ENCODE assay signal across 18 cellular contexts in genomic region chr5:154866841-154867240, GRCh38. TPM values are rescaled to one million over a fixed set of nuclear protein-coding genes. Genes with fewer than 3 reads are reported as not detected.
DNase-seq lines count a peak whose midpoint lies in the region; ATAC-seq and TF ChIP-seq lines count a peak whose summit lies in the region.
"Had no signal": no experiment of that assay in that cellular context is flagged by ENCODE, and none has a peak within 500 bp of the region (broad histone marks: within the 10 kb centered on the region; RNA-seq: fewer than 3 reads in every experiment).

No MANE protein-coding gene starts in this region.

- H3K9ac ChIP-seq in PC-3 (ENCODE audit: low read length) (no peak overlapping the region), mammary epithelial cell (ENCODE audit: insufficient read depth, low read length) (no peak overlapping the region)
- H3K9ac ChIP-seq: BLaER1 had no signal

- no peaks in the 10 kb centered on the region for H3K9me3 Mint-ChIP-seq in activated T-cell treated with anti-CD3 and anti-CD28 coated beads, Interleukin-2, amount 50 U/mL, for 24 hours
- no peaks in the 10 kb centered on the region for H3K9me3 Mint-ChIP-seq in activated T-cell treated with anti-CD3 and anti-CD28 coated beads, Interleukin-2, amount 50 U/mL, for 4 hours
- no peaks in the 10 kb centered on the region for H3K9me3 Mint-ChIP-seq in chondrocyte (ENCODE audit: low read depth)
- H3K9me3 Mint-ChIP-seq: IgD-negative memory B cell had no signal

- BruUV-seq in PC-3 (replicated peaks; lab: Mats Ljungman, UMichigan) (no TSS peak), mammary epithelial cell (replicated peaks; lab: Mats Ljungman, UMichigan) (no TSS peak)

- H3K27me3 ChIP-seq in PC-3 (ENCODE audit: low read length) (no peaks in the 10 kb centered on the region), osteoblast (ENCODE audit: insufficient read depth, low read length) (no peaks in the 10 kb centered on the region), mammary epithelial cell (ENCODE audit: insufficient read depth, low read length) (no peaks in the 10 kb centered on the region)
- H3K27me3 ChIP-seq: BLaER1 had no signal

- no peak overlapping the region for H3K4me3 Mint-ChIP-seq in activated T-cell treated with anti-CD3 and anti-CD28 coated beads, Interleukin-2, amount 50 U/mL, for 24 hours
- H3K4me3 Mint-ChIP-seq in activated T-cell treated with anti-CD3 and anti-CD28 coated beads, Interleukin-2, amount 50 U/mL, for 4 hours: no peak overlapping the region
- no peak overlapping the region for H3K4me3 Mint-ChIP-seq in chondrocyte (ENCODE audit: unreplicated experiment)
- H3K4me3 Mint-ChIP-seq: IgD-negative memory B cell had no signal

- WGBS in mammary epithelial cell (ENCODE audit: low coverage, missing lambda C conversion rate): 90% methylated on average over 2 of the region's 2 CpGs

- H2AFZ ChIP-seq in PC-3 (ENCODE audit: low read length) (no peak overlapping the region), osteoblast (ENCODE audit: low read length) (no peak overlapping the region), mammary epithelial cell (ENCODE audit: low read depth, low read length) (no peak overlapping the region)
- H2AFZ ChIP-seq: PC-9 had no signal

- POLR2A ChIA-PET in PC-3 (lab: Charles Lee; ENCODE audit: unreplicated experiment): no interaction called here

- H3K36me3 ChIP-seq in PC-3 (ENCODE audit: low read depth, low read length) (no peaks in the 10 kb centered on the region; the same call in 1 of the 2 replicates), osteoblast (ENCODE audit: insufficient read depth, low read length) (peaks cover 48% of the 10 kb centered on the region), mammary epithelial cell (ENCODE audit: insufficient read depth, low read length) (peaks cover 16% of the 10 kb centered on the region)

- H3K27ac Mint-ChIP-seq in activated T-cell treated with anti-CD3 and anti-CD28 coated beads, Interleukin-2, amount 50 U/mL, for 24 hours: peak overlapping the region; percentile 8
- peak overlapping the region; percentile 14 for H3K27ac Mint-ChIP-seq in chondrocyte (ENCODE audit: unreplicated experiment)

- dilution Hi-C loops in mammary epithelial cell (cut with HindIII; ENCODE audit: low sequenced_read_pairs): no loop called here

- intact Hi-C loops in PC-3 (cut with micrococcal nuclease): no loop called here
- intact Hi-C loops in mammary epithelial cell (cut with micrococcal nuclease): no loop called here

- peaks cover 86% of the 10 kb centered on the region for H3K36me3 Mint-ChIP-seq in activated T-cell treated with anti-CD3 and anti-CD28 coated beads, Interleukin-2, amount 50 U/mL, for 24 hours (ENCODE audit: low read depth)
- peaks cover 31% of the 10 kb centered on the region for H3K36me3 Mint-ChIP-seq in activated T-cell treated with anti-CD3 and anti-CD28 coated beads, Interleukin-2, amount 50 U/mL, for 4 hours (ENCODE audit: insufficient read depth)
- H3K36me3 Mint-ChIP-seq in chondrocyte (ENCODE audit: low read depth): peaks cover 19% of the 10 kb centered on the region

- in situ Hi-C loops in mammary epithelial cell (cut with MboI; ENCODE audit: low sequenced_read_pairs in 2 of 2): no loop called here

- H3K79me2 ChIP-seq in PC-3 (ENCODE audit: low read length): peaks cover 21% of the 10 kb centered on the region
- peaks cover 66% of the 10 kb centered on the region for H3K79me2 ChIP-seq in osteoblast (ENCODE audit: insufficient read depth, low read length)
- H3K79me2 ChIP-seq in mammary epithelial cell (ENCODE audit: insufficient read depth, low read length): peaks cover 57% of the 10 kb centered on the region

- H4K20me1 ChIP-seq in PC-3 (ENCODE audit: low read length) (no peaks in the 10 kb centered on the region), osteoblast (ENCODE audit: insufficient read depth, low read length) (peaks cover 35% of the 10 kb centered on the region), mammary epithelial cell (ENCODE audit: insufficient read depth, low read length) (no peaks in the 10 kb centered on the region)

- TF ChIP-seq CTCF in PC-3 (conservative IDR thresholded peaks at IDR 0.05; ENCODE audit: low read depth, low read length) (no peak), chondrocyte (IDR thresholded peaks at IDR 0.05) (no peak), osteoblast (IDR thresholded peaks at IDR 0.05; ENCODE audit: extremely low read depth, low read depth, low read length) (no peak), mammary epithelial cell (conservative IDR thresholded peaks at IDR 0.05 in 1 of 2, IDR thresholded peaks at IDR 0.05 in 1 of 2; ENCODE audit: extremely low read depth in 1 of 2, insufficient read depth in 1 of 2, low read depth in 1 of 2, low read length in 2 of 2) (no peak)

- DNase-seq in activated T-cell treated with anti-CD3 and anti-CD28 coated beads, Interleukin-2, amount 50 U/mL, for 24 hours: no peak
- DNase-seq in activated T-cell treated with anti-CD3 and anti-CD28 coated beads, Interleukin-2, amount 50 U/mL, for 4 hours: no peak
- no peak for DNase-seq in PC-3
- no peak for DNase-seq in chondrocyte (ENCODE audit: low spot score)
- peak; percentile 19 for DNase-seq in osteoblast (ENCODE audit: insufficient read length, low spot score, missing footprints)
- DNase-seq in hepatic stellate cell (ENCODE audit: low spot score): no peak
- DNase-seq in mammary epithelial cell: no peak
- no peak for DNase-seq in germinal center (ENCODE audit: low spot score)
- DNase-seq: DMS79 treated with DMSO at 0.1 percent for 48 hours, H7, Kasumi-1, NCI-H1105, NCI-H1694, NCI-H510A treated with DMSO at 0.1 percent for 48 hours, NCI-H82, PC-9 had no signal

- H3K4me3 ChIP-seq in PC-3 (ENCODE audit: low read length) (no peak overlapping the region), osteoblast (ENCODE audit: insufficient read depth, low read length) (no peak overlapping the region), mammary epithelial cell (replicated peaks in 1 of 3; ENCODE audit: insufficient read depth in 1 of 3, low read depth in 2 of 3, low read length in 3 of 3) (no peak overlapping the region)
- H3K4me3 ChIP-seq: BLaER1, PC-9 had no signal

- H3K9me2 ChIP-seq in PC-3 (replicated peaks; ENCODE audit: low read length): no peaks in the 10 kb centered on the region

- ATAC-seq in activated T-cell treated with anti-CD3 and anti-CD28 coated beads, Interleukin-2, amount 50 U/mL, for 4 hours: no peak
- peak; percentile 40 for ATAC-seq in PC-3

- H3K27ac ChIP-seq in PC-3 (ENCODE audit: low read length) (no peak overlapping the region), osteoblast (ENCODE audit: low read depth, low read length) (no peak overlapping the region), mammary epithelial cell (ENCODE audit: insufficient read depth, low read depth, low read length) (no peak overlapping the region)
- H3K27ac ChIP-seq: BLaER1, PC-9 had no signal

- no peaks in the 10 kb centered on the region for H3K27me3 Mint-ChIP-seq in activated T-cell treated with anti-CD3 and anti-CD28 coated beads, Interleukin-2, amount 50 U/mL, for 24 hours
- H3K27me3 Mint-ChIP-seq in activated T-cell treated with anti-CD3 and anti-CD28 coated beads, Interleukin-2, amount 50 U/mL, for 4 hours (ENCODE audit: low read depth): no peaks in the 10 kb centered on the region
- no peaks in the 10 kb centered on the region for H3K27me3 Mint-ChIP-seq in chondrocyte (ENCODE audit: low read depth)
- H3K27me3 Mint-ChIP-seq: IgD-negative memory B cell had no signal

- CTCF ChIA-PET in PC-3 (lab: Charles Lee): no interaction called here
- CTCF ChIA-PET in mammary epithelial cell (lab: Charles Lee; ENCODE audit: low non-redundant PET): no interaction called here

- no peaks in the 10 kb centered on the region for H3K4me1 ChIP-seq in PC-3 (ENCODE audit: insufficient read depth, low read length)
- H3K4me1 ChIP-seq in osteoblast (ENCODE audit: insufficient read depth, low read length): peaks cover 11% of the 10 kb centered on the region
- H3K4me1 ChIP-seq in mammary epithelial cell (ENCODE audit: insufficient read depth, low read length): no peaks in the 10 kb centered on the region

- H3F3A ChIP-seq in PC-3 (ENCODE audit: low read length, unreplicated experiment): no peaks in the 10 kb centered on the region

- H3K9me3 ChIP-seq in PC-3 (ENCODE audit: low read length): no peaks in the 10 kb centered on the region
- no peaks in the 10 kb centered on the region for H3K9me3 ChIP-seq in osteoblast (ENCODE audit: low read depth, low read length)
- H3K9me3 ChIP-seq in mammary epithelial cell (replicated peaks; ENCODE audit: insufficient read depth, low read length): no peaks in the 10 kb centered on the region
- H3K9me3 ChIP-seq: BLaER1 had no signal

- H3K4me2 ChIP-seq in PC-3 (ENCODE audit: low read length): no peak overlapping the region
- no peak overlapping the region for H3K4me2 ChIP-seq in osteoblast (ENCODE audit: insufficient read depth, low read length)
- H3K4me2 ChIP-seq in mammary epithelial cell (ENCODE audit: insufficient read depth, low read depth, low read length): no peak overlapping the region
- H3K4me2 ChIP-seq: BLaER1, PC-9 had no signal

- peaks cover 46% of the 10 kb centered on the region for H3K4me1 Mint-ChIP-seq in activated T-cell treated with anti-CD3 and anti-CD28 coated beads, Interleukin-2, amount 50 U/mL, for 24 hours (ENCODE audit: low read depth)
- H3K4me1 Mint-ChIP-seq in activated T-cell treated with anti-CD3 and anti-CD28 coated beads, Interleukin-2, amount 50 U/mL, for 4 hours (ENCODE audit: low read depth): peaks cover 37% of the 10 kb centered on the region
- peaks cover 25% of the 10 kb centered on the region for H3K4me1 Mint-ChIP-seq in chondrocyte (ENCODE audit: low read depth)

RNA-seq across cellular contexts. Expression of gene CNOT8, which starts 8.4 kb away (rescaled TPM):
- 10 to 100 TPM; 44.9 to 50.1 (median 48.0) TPM for total RNA-seq in activated T-cell treated with anti-CD3 and anti-CD28 coated beads, Interleukin-2, amount 50 U/mL, for 4 hours
- total RNA-seq in PC-3 (2014; rRNA removed): 26.2 and 34.2 TPM in 2 replicates
- total RNA-seq in chondrocyte: 35.3 to 37.0 TPM (median 36.3 TPM) in 3 replicates
- 48.6 and 55.7 TPM in 2 replicates for total RNA-seq in osteoblast
- 10 to 100 TPM; 32.3 to 39.0 TPM for total RNA-seq in mammary epithelial cell
- 35.6 TPM for polyA plus RNA-seq in mammary epithelial cell
- polyA minus RNA-seq in mammary epithelial cell: 28.7 TPM

RNA-seq across cellular contexts. Expression of gene FAXDC2, which starts 16.4 kb away (rescaled TPM):
- under 1 TPM in 1 of 3 donors, not detected in 2; 0.40 TPM for total RNA-seq in activated T-cell treated with anti-CD3 and anti-CD28 coated beads, Interleukin-2, amount 50 U/mL, for 4 hours
- total RNA-seq in PC-3 (2014; rRNA removed) (not detected in 2 replicates), chondrocyte (2.3 to 6.1 TPM (median 2.5 TPM) in 3 replicates), osteoblast (13.8 and 19.2 TPM in 2 replicates), mammary epithelial cell (1 to 10 TPM in 1 of 2 donors, under 1 TPM in 1; 0.64 to 2.5 TPM)
- 1.4 TPM for polyA plus RNA-seq in mammary epithelial cell
- polyA minus RNA-seq in mammary epithelial cell: not detected
